In genomic region chr10:70903262-70903921, GRCh38 we compare ENCODE assay signal across 9 cellular contexts. TPM values are rescaled to one million over a fixed set of nuclear protein-coding genes. Genes with fewer than 3 reads are reported as not detected.
DNase-seq lines count a peak whose midpoint lies in the region; ATAC-seq, FAIRE-seq and TF ChIP-seq lines count a peak whose summit lies in the region.
"Had no signal": no experiment of that assay in that cellular context is flagged by ENCODE, and none has a peak within 500 bp of the region (broad histone marks: within the 10 kb centered on the region; RNA-seq: fewer than 3 reads in every experiment).

No MANE protein-coding gene starts in this region.

- no peaks in the 10 kb centered on the region for H3K4me1 Mint-ChIP-seq in activated naive CD8-positive, alpha-beta T cell treated with anti-CD3 and anti-CD28 coated beads, Interleukin-2, amount 10 ng/mL, durations not matched to agents 7 days and 5 days

- H3K36me3 ChIP-seq in heart left ventricle (no peaks in the 10 kb centered on the region), psoas muscle (ENCODE audit: insufficient read depth in 1 of 2, low read depth in 1 of 2) (no peaks in the 10 kb centered on the region)

- TF ChIP-seq POLR2A in A549 (IDR thresholded peaks at IDR 0.05; ENCODE audit: low read length) = no peak
- no peak for TF ChIP-seq POLR2A in heart left ventricle (IDR thresholded peaks at IDR 0.05)

- in situ Hi-C loops in G401 (cut with HindIII; ENCODE audit: low sequenced_read_pairs) = no loop called here

- peaks cover 2% of the 10 kb centered on the region for H3K27me3 Mint-ChIP-seq in activated naive CD8-positive, alpha-beta T cell treated with anti-CD3 and anti-CD28 coated beads, Interleukin-2, amount 10 ng/mL, durations not matched to agents 7 days and 5 days

- FAIRE-seq in A549 (lab: Jason Lieb, UNC) = no peak
- FAIRE-seq: endometrium had no signal

- H3K27me3 ChIP-seq in heart left ventricle (no peaks in the 10 kb centered on the region), psoas muscle (ENCODE audit: insufficient read depth in 3 of 3, low read length in 2 of 3) (peaks cover 0 to 3% (median 0%) of the 10 kb centered on the region in 3 donors)

- no peak overlapping the region for H3K4me3 Mint-ChIP-seq in activated naive CD8-positive, alpha-beta T cell treated with anti-CD3 and anti-CD28 coated beads, Interleukin-2, amount 10 ng/mL, durations not matched to agents 7 days and 5 days

- no peak overlapping the region for H3K4me3 ChIP-seq in A549
- H3K4me3 ChIP-seq in heart left ventricle = no peak overlapping the region
- no peak overlapping the region for H3K4me3 ChIP-seq in psoas muscle

- CTCF ChIA-PET in A549 (lab: Yijun Ruan, JAX) = interaction anchor here (0.6 to 17.2 kb wide), 74 partner anchors 9 to 855 kb away, joined by 3 to 362 read pairs (median 4); partner anchors contain the start of genes PCBD1 and UNC5B

- H3K27ac Mint-ChIP-seq in activated naive CD8-positive, alpha-beta T cell treated with anti-CD3 and anti-CD28 coated beads, Interleukin-2, amount 10 ng/mL, durations not matched to agents 7 days and 5 days = no peak overlapping the region

- TF ChIP-seq EP300 in A549 (IDR thresholded peaks at IDR 0.05) = no peak

- H3K4me2 ChIP-seq in A549 = 0 out of 3 replicates have a peak overlapping the region, but pooled peaks have one; percentile 17

- peak; percentile 83 to 93 for TF ChIP-seq RAD21 in A549 (conservative IDR thresholded peaks at IDR 0.05 in 1 of 2, IDR thresholded peaks at IDR 0.05 in 1 of 2)

- H3K9me3 Mint-ChIP-seq in activated naive CD8-positive, alpha-beta T cell treated with anti-CD3 and anti-CD28 coated beads, Interleukin-2, amount 10 ng/mL, durations not matched to agents 7 days and 5 days = no peaks in the 10 kb centered on the region

- intact Hi-C loops in heart left ventricle (cut with DNase I) = loop anchor here in 6 of 10 donors (1.0 to 10.0 kb wide), 7 partner anchors 309 to 384 kb away; partner anchors contain the start of gene UNC5B (in 2 of the 6)
- intact Hi-C loops in psoas muscle (cut with DNase I) = no loop called here

- no peaks in the 10 kb centered on the region for H3K9me3 ChIP-seq in A549
- no peaks in the 10 kb centered on the region for H3K9me3 ChIP-seq in heart left ventricle
- no peaks in the 10 kb centered on the region for H3K9me3 ChIP-seq in psoas muscle

- POLR2A ChIA-PET in A549 (lab: Yijun Ruan, JAX) = no interaction called here
- POLR2A ChIA-PET in activated naive CD8-positive, alpha-beta T cell treated with anti-CD3 and anti-CD28 coated beads, Interleukin-2, amount 10 ng/mL, durations not matched to agents 7 days and 5 days (lab: Charles Lee) = no interaction called here

- H3K36me3 Mint-ChIP-seq in activated naive CD8-positive, alpha-beta T cell treated with anti-CD3 and anti-CD28 coated beads, Interleukin-2, amount 10 ng/mL, durations not matched to agents 7 days and 5 days = no peaks in the 10 kb centered on the region

- DNase-seq in A549 (ENCODE audit: low read depth in 1 of 2, low spot score in 1 of 2) (peak; percentile 59 to 62), G401 (ENCODE audit: low spot score) (peak; percentile 82), NCI-H2107 treated with DMSO at 0.1 percent for 48 hours (lab: John Stamatoyannopoulos, UW; ENCODE audit: unreplicated experiment) (peak; percentile 43), heart left ventricle (peak in 4 of 5 donors; percentile 68 to 79 (median 70)), psoas muscle (peak; percentile 57 to 77), T-helper 9 cell (no peak)
- DNase-seq in activated naive CD8-positive, alpha-beta T cell treated with anti-CD3 and anti-CD28 coated beads, Interleukin-2, amount 10 ng/mL, durations not matched to agents 7 days and 5 days = peak; percentile 55

- TF ChIP-seq CTCF in A549 (IDR thresholded peaks at IDR 0.05) (peak; percentile 75), heart left ventricle (IDR thresholded peaks at IDR 0.05) (peak; percentile 84 to 95 (median 91)), psoas muscle (IDR thresholded peaks at IDR 0.05) (peak; percentile 92)

- H3K27ac ChIP-seq in A549 = no peak overlapping the region
- H3K27ac ChIP-seq in heart left ventricle = no peak overlapping the region
- no peak overlapping the region for H3K27ac ChIP-seq in psoas muscle

- 0 out of 3 replicates have a peak, but pooled peaks cover 3% of the 10 kb centered on the region for H3K4me1 ChIP-seq in A549
- H3K4me1 ChIP-seq in heart left ventricle = peaks cover 0 to 24% (median 9%) of the 10 kb centered on the region in 12 donors
- H3K4me1 ChIP-seq in psoas muscle = peaks cover 4% of the 10 kb centered on the region

- ATAC-seq in A549 (peak; percentile 51 to 77), heart left ventricle (peak; percentile 61 to 72 (median 64)), psoas muscle (peak; percentile 57 to 82 (median 68)), HG03135 (IDR thresholded peaks at IDR 0.05; ENCODE audit: unreplicated experiment) (no peak)
- ATAC-seq in activated naive CD8-positive, alpha-beta T cell treated with anti-CD3 and anti-CD28 coated beads, Interleukin-2, amount 10 ng/mL, durations not matched to agents 7 days and 5 days (ENCODE audit: low read depth) = no peak

- 41% methylated on average over 13 of the region's 14 CpGs for WGBS in A549 (ENCODE audit: missing lambda C conversion rate)
- 48 to 55% (median 52%) methylated on average over 14 of the region's 14 CpGs for WGBS in heart left ventricle, 4 donors
- 52 to 62% (median 56%) methylated on average over 14 of the region's 14 CpGs for WGBS in psoas muscle, 3 donors

TF ChIP-seq in A549, 52 proteins besides CTCF, POLR2A, EP300 and RAD21:
- TF ChIP-seq SMC3 (IDR thresholded peaks at IDR 0.05) (peak; percentile 66), CHD4 (IDR thresholded peaks at IDR 0.05; ENCODE audit: borderline replicate concordance) (no peak)
TF ChIP-seq in A549: peak in this region for 1.

RNA-seq across cellular contexts. Expression of gene PCBD1, which starts 15.0 kb away (rescaled TPM):
- polyA plus RNA-seq in A549 (2011; rRNA removed) (169 TPM in 2 replicates), A549 (2017; fragmentation: RNase III; extraction: RNeasy Plus Mini Kit Qiagen cat#74134 plus additional on column Dnase treatment) (211 to 226 TPM (median 222 TPM) in 3 replicates), heart left ventricle (100 to 1,000 TPM; 103 to 177 TPM), psoas muscle (10 to 100 TPM; 53.9 to 92.5 (median 78.3) TPM)
- polyA plus RNA-seq in A549 (2012; cell fraction: cytosol; rRNA removed) = 329 and 353 TPM in 2 replicates
- polyA plus RNA-seq in A549 (2012; cell fraction: nucleus; rRNA removed) = 140 and 161 TPM in 2 replicates
- 89.5 and 96.9 TPM in 2 replicates for polyA minus RNA-seq in A549 (2011; rRNA and poly(A)+ RNA removed)
- total RNA-seq in G401 (2014; rRNA removed; shearing (Covaris generic)) = 65.8 and 115 TPM in 2 replicates
- total RNA-seq in activated naive CD8-positive, alpha-beta T cell treated with anti-CD3 and anti-CD28 coated beads, Interleukin-2, amount 10 ng/mL, durations not matched to agents 7 days and 5 days = 10 to 100 TPM; 23.5 to 27.7 TPM
- total RNA-seq in heart left ventricle (100 to 1,000 TPM; 112 to 189 (median 144) TPM), psoas muscle (100 to 1,000 TPM in 2 of 4 donors, 10 to 100 TPM in 2; 58.9 to 133 (median 95.2) TPM)

Comparison
In these comparisons a context has a peak if more than half of its experiments do, and no peak if none do; other contexts are left out.
1. ATAC-seq: peak in A549 (2 of 2), heart left ventricle (4 of 4) and psoas muscle (4 of 4); none in activated naive CD8-positive, alpha-beta T cell treated with anti-CD3 and anti-CD28 coated beads, Interleukin-2, amount 10 ng/mL, durations not matched to agents 7 days and 5 days (single experiment) and HG03135 (single experiment).
2. intact Hi-C loops: an anchor here in heart left ventricle (1.0 to 10.0 kb wide); none called in psoas muscle.
3. Peak in every context shown above with its lines, with median percentiles within 50 percentile points of each other: CTCF ChIP-seq.